In genomic region chr1:19644422-19644760, GRCh38 we compare ENCODE assay signal across 2 cellular contexts.
TF ChIP-seq lines count a peak whose summit lies in the region.

No MANE protein-coding gene starts in this region.

TF ChIP-seq in GM12878, 131 proteins besides CTCF, POLR2A, EP300 and RAD21:
- TF ChIP-seq IKZF1 (conservative IDR thresholded peaks at IDR 0.05) (0 out of 2 replicates have a peak, but pooled peaks have one; percentile 17), LARP7 (IDR thresholded peaks at IDR 0.05) (peak; percentile 59; the same call in 1 of the 2 replicates), GATAD2B (conservative IDR thresholded peaks at IDR 0.05; ENCODE audit: low read depth) (0 out of 2 replicates have a peak, but pooled peaks have one; percentile 27), BHLHE40 (IDR thresholded peaks at IDR 0.05; ENCODE audit: borderline replicate concordance in 1 of 2, low read depth in 2 of 2, low read length in 1 of 2) (0 out of 4 replicates have a peak, but pooled peaks of 1 of the 2 experiments have one; percentile 13), CHD1 (IDR thresholded peaks at IDR 0.05; ENCODE audit: low read depth, low read length) (no peak)
TF ChIP-seq in GM12878: peak in this region for 4.

TF ChIP-seq in liver, 16 proteins besides CTCF, POLR2A, EP300 and RAD21 (continued from another document):
- no peak for TF ChIP-seq FOXA2 (IDR thresholded peaks at IDR 0.05)
